ENCODE assay signal across 8 cellular contexts in genomic region chr19:38229585-38230073, GRCh38. TPM values are rescaled to one million over a fixed set of nuclear protein-coding genes. Genes with fewer than 3 reads are reported as not detected.
DNase-seq lines count a peak whose midpoint lies in the region; ATAC-seq, FAIRE-seq and TF ChIP-seq lines count a peak whose summit lies in the region.

No MANE protein-coding gene starts in this region.

- H3K4me3 ChIP-seq in AG04450 (ENCODE audit: low read depth, low read length) = peak overlapping the region; percentile 59

- no peak for TF ChIP-seq CTCF in AG04450 (IDR thresholded peaks at IDR 0.05; ENCODE audit: low read depth, low read length)
- TF ChIP-seq CTCF in RWPE1 (conservative IDR thresholded peaks at IDR 0.05; ENCODE audit: low read depth) = no peak

- intact Hi-C loops in posterior cingulate gyrus (cut with DNase I) = loop anchor here (5.0 kb wide), 2 partner anchors 87 to 327 kb away; no protein-coding TSS in a partner anchor

- peaks cover 5% of the 10 kb centered on the region for H3K27me3 ChIP-seq in AG04450 (ENCODE audit: control insufficient read depth, insufficient read depth, low read length)

- CTCF ChIA-PET in AG04450 (lab: Charles Lee) = interaction anchor here (1.2 to 2.1 kb wide), 3 partner anchors 106 to 405 kb away, joined by 3 to 9 read pairs (median 6); partner anchors contain the start of gene CATSPERG
- CTCF ChIA-PET in RWPE1 (lab: Yijun Ruan, JAX) = interaction anchor here (0.7 to 1.0 kb wide), 2 partner anchors 37 to 87 kb away, joined by 3 to 4 read pairs; no protein-coding TSS in a partner anchor

- POLR2A ChIA-PET in AG04450 (lab: Yijun Ruan, JAX) = no interaction called here
- POLR2A ChIA-PET in RWPE1 (lab: Yijun Ruan, JAX; ENCODE audit: low non-redundant PET) = no interaction called here

- DNase-seq in AG04450 (ENCODE audit: low read depth, low spot score) (peak; percentile 59), HuH-7.5 (ENCODE audit: low spot score) (peak; percentile 80), RWPE1 (ENCODE audit: low spot score) (peak; percentile 91), frontal cortex (ENCODE audit: low spot score in 2 of 2) (peak; percentile 91 to 94), posterior cingulate gyrus (peak; percentile 85 to 99 (median 96))
- peak; percentile 52 for DNase-seq in activated T-helper 9 cell treated with anti-CD3 and anti-CD28 coated beads, Interleukin-2, amount 50 U/mL, for 16 hours (ENCODE audit: low read depth)

- no peak for FAIRE-seq in frontal cortex (lab: Jason Lieb, UNC)

- H3K9me3 ChIP-seq in AG04450 (ENCODE audit: control insufficient read depth, insufficient read depth, low read length) = no peaks in the 10 kb centered on the region; the same call in 1 of the 2 replicates

- ATAC-seq in GM19043 (IDR thresholded peaks at IDR 0.05; ENCODE audit: low read depth, unreplicated experiment) (peak; percentile 51), GM18870 (IDR thresholded peaks at IDR 0.05; ENCODE audit: unreplicated experiment) (no peak)

- H3K27ac ChIP-seq in AG04450 (ENCODE audit: low read depth, low read length) (no peak overlapping the region), RWPE1 (peak overlapping the region; percentile 72; the same call in 1 of the 2 replicates)

RNA-seq across cellular contexts. Expression of gene DPF1, which starts 5.6 kb away (rescaled TPM):
- polyA plus RNA-seq in AG04450 (2011; rRNA removed) = 1.4 and 1.6 TPM in 2 replicates
- polyA minus RNA-seq in AG04450 (2011; rRNA and poly(A)+ RNA removed) = 1.8 and 2.2 TPM in 2 replicates
- 39.9 TPM for total RNA-seq in frontal cortex

RNA-seq across cellular contexts. Expression of gene PPP1R14A, which starts 26.5 kb away (rescaled TPM):
- 0.62 and 1.0 TPM in 2 replicates for polyA plus RNA-seq in AG04450 (2011; rRNA removed)
- polyA minus RNA-seq in AG04450 (2011; rRNA and poly(A)+ RNA removed) = 0.48 TPM in 1 of 2 replicates, not detected in the other
- not detected for total RNA-seq in frontal cortex

RNA-seq across cellular contexts. Expression of gene SPINT2, which starts 34.7 kb away (rescaled TPM):
- 1.3 and 1.8 TPM in 2 replicates for polyA plus RNA-seq in AG04450 (2011; rRNA removed)
- 0.37 and 1.7 TPM in 2 replicates for polyA minus RNA-seq in AG04450 (2011; rRNA and poly(A)+ RNA removed)
- total RNA-seq in frontal cortex = 104 TPM
